8 cellular contexts compared by ENCODE assay signal in the genomic region with DNA sequence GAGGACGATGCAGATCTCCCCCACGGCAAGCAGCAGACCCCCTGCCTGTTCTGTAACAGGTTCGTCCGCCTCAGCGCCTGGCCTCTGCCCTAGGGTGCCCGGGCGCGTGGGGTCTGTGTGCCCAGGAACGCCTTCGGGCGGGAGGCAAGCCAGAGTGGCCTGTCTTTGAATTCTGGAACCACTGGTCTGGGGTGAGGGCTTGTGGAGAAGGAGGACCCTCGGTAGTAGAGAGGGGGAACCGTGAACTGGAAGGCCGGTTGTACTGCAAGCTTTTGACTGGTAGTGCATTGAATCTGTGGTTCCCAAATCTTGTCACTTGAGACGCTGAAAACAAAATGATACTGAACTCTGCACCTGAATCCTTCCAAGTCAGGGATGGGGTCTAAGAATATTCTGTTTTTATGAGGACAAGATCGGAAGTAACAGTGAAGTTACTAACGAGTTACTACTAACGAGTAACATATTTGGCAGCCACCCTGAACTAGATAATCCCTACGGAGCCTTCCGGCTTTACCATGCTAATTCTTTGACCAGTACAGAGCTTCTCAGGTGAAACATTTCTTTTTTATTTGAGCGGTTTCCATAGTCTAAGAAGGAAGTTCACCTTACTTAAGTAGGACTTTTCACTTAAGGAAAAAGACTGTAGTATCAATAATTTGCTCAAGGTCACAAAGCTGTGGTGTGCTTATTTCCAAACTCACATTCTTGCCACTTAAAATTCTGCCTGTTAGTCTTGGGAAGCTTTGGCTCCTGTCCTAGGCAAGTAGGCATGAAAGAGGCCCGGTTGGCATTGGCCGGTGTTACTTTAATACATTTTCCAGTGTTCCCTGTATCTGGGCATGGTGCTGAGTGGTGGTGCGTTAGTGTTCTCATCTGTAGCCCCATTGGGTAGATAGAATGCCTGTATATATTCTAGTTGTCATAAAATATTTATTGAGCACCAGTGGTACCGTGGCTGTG. TPM values are rescaled to one million over a fixed set of nuclear protein-coding genes. Genes with fewer than 3 reads are reported as not detected.
DNase-seq lines count a peak whose midpoint lies in the region; ATAC-seq and TF ChIP-seq lines count a peak whose summit lies in the region.

No MANE protein-coding gene starts in this region.

- no peaks in the 10 kb centered on the region for H3K9me3 Mint-ChIP-seq in dendritic cell treated with granulocyte-macrophage colony-stimulating factor and Interleukin-4, amounts not matched to agents 40 ng/mL and 50 ng/mL, for 4 days

- H3K4me3 ChIP-seq in BE2C (ENCODE audit: low read depth, low read length) (peak overlapping the region; percentile 76), mucosa of descending colon (peak overlapping the region; percentile 71)

- H3K36me3 Mint-ChIP-seq in dendritic cell treated with granulocyte-macrophage colony-stimulating factor and Interleukin-4, amounts not matched to agents 40 ng/mL and 50 ng/mL, for 4 days (ENCODE audit: low read depth), result peaks cover 41% of the 10 kb centered on the region

- CTCF ChIA-PET in RWPE1 (lab: Yijun Ruan, JAX), result interaction anchor here (0.6 to 1.2 kb wide), 2 partner anchors 9 to 147 kb away, joined by 3 to 6 read pairs; no protein-coding TSS in a partner anchor

- no peaks in the 10 kb centered on the region for H3K4me1 ChIP-seq in BE2C
- peaks cover 5% of the 10 kb centered on the region for H3K4me1 ChIP-seq in mucosa of descending colon (ENCODE audit: low read depth)

- peak overlapping the region; percentile 87 for H3K27ac ChIP-seq in RWPE1

- no peaks in the 10 kb centered on the region for H3K27me3 ChIP-seq in BE2C

- H3K4me1 Mint-ChIP-seq in dendritic cell treated with granulocyte-macrophage colony-stimulating factor and Interleukin-4, amounts not matched to agents 40 ng/mL and 50 ng/mL, for 4 days (ENCODE audit: low read depth), result peaks cover 6% of the 10 kb centered on the region

- no peak for DNase-seq in BE2C
- peak; percentile 18 for DNase-seq in RWPE1 (ENCODE audit: low spot score)
- no peak for DNase-seq in mucosa of descending colon
- DNase-seq in cerebellar nuclear complex (lab: John Stamatoyannopoulos, UW), result no peak
- no peak for DNase-seq in posterior vena cava (ENCODE audit: low spot score)

- no peaks in the 10 kb centered on the region for H3K9me3 ChIP-seq in BE2C
- H3K9me3 ChIP-seq in mucosa of descending colon, result no peaks in the 10 kb centered on the region

- ATAC-seq in GM18519 (IDR thresholded peaks at IDR 0.05; ENCODE audit: low FRiP score, unreplicated experiment) (peak; percentile 14), HG03097 (IDR thresholded peaks at IDR 0.05; ENCODE audit: low FRiP score, unreplicated experiment) (peak; percentile 12), mucosa of descending colon (peak; percentile 23)

- intact Hi-C loops in dendritic cell treated with granulocyte-macrophage colony-stimulating factor and Interleukin-4, amounts not matched to agents 40 ng/mL and 50 ng/mL, for 4 days (cut with micrococcal nuclease), result no loop called here
- intact Hi-C loops in mucosa of descending colon (cut with DNase I, micrococcal nuclease) (no loop called here), posterior vena cava (cut with DNase I) (loop anchor here in 1 of 2 donors (10.0 kb wide), 1 partner anchor 216 kb away; no protein-coding TSS in a partner anchor)

- H3K27ac Mint-ChIP-seq in dendritic cell treated with granulocyte-macrophage colony-stimulating factor and Interleukin-4, amounts not matched to agents 40 ng/mL and 50 ng/mL, for 4 days, result peak overlapping the region; percentile 99

- H3K27me3 Mint-ChIP-seq in dendritic cell treated with granulocyte-macrophage colony-stimulating factor and Interleukin-4, amounts not matched to agents 40 ng/mL and 50 ng/mL, for 4 days, result no peaks in the 10 kb centered on the region

- TF ChIP-seq CTCF in BE2C (IDR thresholded peaks at IDR 0.05; ENCODE audit: low read depth, low read length) (no peak), RWPE1 (conservative IDR thresholded peaks at IDR 0.05; ENCODE audit: low read depth) (no peak), mucosa of descending colon (IDR thresholded peaks at IDR 0.05) (no peak)

- no peaks in the 10 kb centered on the region for H3K36me3 ChIP-seq in BE2C
- H3K36me3 ChIP-seq in mucosa of descending colon (ENCODE audit: low read depth), result peaks cover 3% of the 10 kb centered on the region

- POLR2A ChIA-PET in RWPE1 (lab: Yijun Ruan, JAX; ENCODE audit: low non-redundant PET), result no interaction called here

- H3K4me3 Mint-ChIP-seq in dendritic cell treated with granulocyte-macrophage colony-stimulating factor and Interleukin-4, amounts not matched to agents 40 ng/mL and 50 ng/mL, for 4 days, result peak overlapping the region; percentile 98

RNA-seq across cellular contexts. Expression of gene PRMT3, which starts 0.9 kb away (rescaled TPM):
- polyA plus RNA-seq in BE2C (2012; ENCODE audit: insufficient read depth, insufficient read length, low read depth), result 36.6 TPM
- total RNA-seq in mucosa of descending colon (10 to 100 TPM; 11.6 to 12.7 (median 11.8) TPM), posterior vena cava (10 to 100 TPM; 11.8 to 13.0 TPM)

RNA-seq across cellular contexts. Expression of gene HTATIP2, which starts 24.9 kb away (rescaled TPM):
- 14.5 TPM for polyA plus RNA-seq in BE2C (2012; ENCODE audit: insufficient read depth, insufficient read length, low read depth)
- total RNA-seq in mucosa of descending colon (100 to 1,000 TPM in 2 of 3 donors, 10 to 100 TPM in 1; 72.6 to 148 (median 129) TPM), posterior vena cava (10 to 100 TPM; 15.7 to 21.2 TPM)
